Comparison of ENCODE assay signal across 8 cellular contexts in genomic region chr1:247487057-247487456, GRCh38. TPM values are rescaled to one million over a fixed set of nuclear protein-coding genes. Genes with fewer than 3 reads are reported as not detected.
A peak's percentile ranks its signal among the peaks of the same experiment; 100 is the strongest.
DNase-seq lines count a peak whose midpoint lies in the region; ATAC-seq and TF ChIP-seq lines count a peak whose summit lies in the region.

No MANE protein-coding gene starts in this region.

- no peaks in the 10 kb centered on the region for H3K9me3 ChIP-seq in SK-N-SH
- no peaks in the 10 kb centered on the region for H3K9me3 ChIP-seq in liver (ENCODE audit: control insufficient read depth in 4 of 4, low read length in 3 of 4)

- no peak overlapping the region for H3K27ac Mint-ChIP-seq in central memory CD8-positive, alpha-beta T cell (ENCODE audit: low read depth)

- H3K9ac ChIP-seq in SK-N-SH, result no peak overlapping the region
- H3K9ac ChIP-seq in liver (ENCODE audit: low read depth in 1 of 2, low read length in 2 of 2), result no peak overlapping the region

- TF ChIP-seq RAD21 in SK-N-SH (IDR thresholded peaks at IDR 0.05; ENCODE audit: low read length) (peak; percentile 78), liver (IDR thresholded peaks at IDR 0.05) (peak; percentile 72 to 74)

- DNase-seq in DMS53 treated with DMSO at 0.1 percent for 48 hours (lab: John Stamatoyannopoulos, UW; ENCODE audit: unreplicated experiment) (peak; percentile 10), SK-N-SH (peak; percentile 35)
- peak in 1 of 2 donors; percentile 17 for DNase-seq in central memory CD8-positive, alpha-beta T cell (ENCODE audit: low spot score in 2 of 2)

- H4K20me1 ChIP-seq in SK-N-SH (ENCODE audit: insufficient read depth), result no peaks in the 10 kb centered on the region

- peak; percentile 76 for TF ChIP-seq CTCF in SK-N-SH (IDR thresholded peaks at IDR 0.05)
- TF ChIP-seq CTCF in liver (IDR thresholded peaks at IDR 0.05; ENCODE audit: low read depth, low read length, missing input control), result peak; percentile 33

- no peak for TF ChIP-seq EP300 in SK-N-SH (IDR thresholded peaks at IDR 0.05; ENCODE audit: borderline replicate concordance in 1 of 2, low read depth in 1 of 2, low read length in 1 of 2)

- H3K36me3 ChIP-seq in SK-N-SH (replicated peaks in 1 of 2; ENCODE audit: control insufficient read depth in 1 of 2, insufficient read depth in 2 of 2, low read length in 1 of 2) (no peaks in the 10 kb centered on the region), liver (ENCODE audit: control insufficient read depth in 4 of 4, insufficient read depth in 3 of 4, low read depth in 1 of 4, low read length in 3 of 4) (no peaks in the 10 kb centered on the region)

- no peaks in the 10 kb centered on the region for H3K79me2 ChIP-seq in SK-N-SH (ENCODE audit: insufficient read depth)

- POLR2A ChIA-PET in SK-N-SH (lab: Yijun Ruan, JAX), result no interaction called here

- ATAC-seq in GM18909 (IDR thresholded peaks at IDR 0.05; ENCODE audit: poor library complexity, unreplicated experiment) (peak; percentile 81), HG03565 (IDR thresholded peaks at IDR 0.05; ENCODE audit: unreplicated experiment) (peak; percentile 85), GM19467 (IDR thresholded peaks at IDR 0.05; ENCODE audit: unreplicated experiment) (no peak), HG03175 (IDR thresholded peaks at IDR 0.05; ENCODE audit: unreplicated experiment) (no peak)
- ATAC-seq in central memory CD8-positive, alpha-beta T cell (replicated peaks; ENCODE audit: extremely low read depth, poor library complexity, severe bottlenecking), result peak; percentile 46

- H3K4me3 ChIP-seq in SK-N-SH (ENCODE audit: low read depth in 2 of 2, low read length in 1 of 2) (no peak overlapping the region), liver (ENCODE audit: low read depth in 1 of 3, low read length in 3 of 3) (no peak overlapping the region)

- CTCF ChIA-PET in SK-N-SH (lab: Yijun Ruan, JAX), result interaction anchor here (1.1 to 4.9 kb wide), 4 partner anchors 10 to 114 kb away, joined by 3 to 32 read pairs (median 6); no protein-coding TSS in a partner anchor

- no peaks in the 10 kb centered on the region for H3F3A ChIP-seq in SK-N-SH (replicated peaks; ENCODE audit: insufficient read depth)

- H3K9me3 Mint-ChIP-seq in central memory CD8-positive, alpha-beta T cell, result no peaks in the 10 kb centered on the region

- peaks cover 14% of the 10 kb centered on the region for H3K27me3 Mint-ChIP-seq in central memory CD8-positive, alpha-beta T cell

- H3K4me2 ChIP-seq in SK-N-SH, result no peak overlapping the region

- H3K27me3 ChIP-seq in SK-N-SH (ENCODE audit: insufficient read depth), result peaks cover 17% of the 10 kb centered on the region; the same call in 1 of the 2 replicates
- H3K27me3 ChIP-seq in liver (ENCODE audit: control insufficient read depth in 4 of 4, insufficient read depth in 4 of 4, low read length in 3 of 4), result peaks cover 0 to 2% (median 0%) of the 10 kb centered on the region in 4 donors

- peaks cover 2% of the 10 kb centered on the region for H3K36me3 Mint-ChIP-seq in central memory CD8-positive, alpha-beta T cell (ENCODE audit: insufficient read depth)

- H3K4me1 Mint-ChIP-seq in central memory CD8-positive, alpha-beta T cell, result no peaks in the 10 kb centered on the region

- no peaks in the 10 kb centered on the region; a peak in 1 of 4 replicates for H3K4me1 ChIP-seq in SK-N-SH (ENCODE audit: control insufficient read depth in 1 of 2, insufficient read depth in 2 of 2, low read depth in 1 of 2, low read length in 1 of 2)
- H3K4me1 ChIP-seq in liver (ENCODE audit: control insufficient read depth in 4 of 4, insufficient read depth in 4 of 4, low read length in 3 of 4), result no peaks in the 10 kb centered on the region

- H3K4me3 Mint-ChIP-seq in central memory CD8-positive, alpha-beta T cell, result no peak overlapping the region

- no peak overlapping the region for H2AFZ ChIP-seq in SK-N-SH (ENCODE audit: low read depth)

- H3K9me2 ChIP-seq in SK-N-SH, result no peaks in the 10 kb centered on the region

- no peak overlapping the region for H3K27ac ChIP-seq in SK-N-SH (ENCODE audit: low read depth in 2 of 2, low read length in 1 of 2)
- H3K27ac ChIP-seq in liver (ENCODE audit: low read depth in 1 of 2, low read length in 2 of 2), result no peak overlapping the region

TF ChIP-seq in SK-N-SH, 30 proteins besides CTCF, POLR2A, EP300 and RAD21:
- TF ChIP-seq YY1 (IDR thresholded peaks at IDR 0.05; ENCODE audit: low read depth), result no peak
- peak; percentile 59 for TF ChIP-seq SMC3 (IDR thresholded peaks at IDR 0.05; ENCODE audit: low read depth, low read length)

TF ChIP-seq in liver, 16 proteins besides CTCF, POLR2A, EP300 and RAD21:
- no peak for TF ChIP-seq ZBTB33 (IDR thresholded peaks at IDR 0.05)
- no peak for TF ChIP-seq MAX (IDR thresholded peaks at IDR 0.05)
- no peak for TF ChIP-seq TAF1 (conservative IDR thresholded peaks at IDR 0.05)
- no peak for TF ChIP-seq ATF3 (IDR thresholded peaks at IDR 0.05)
- TF ChIP-seq RXRA (IDR thresholded peaks at IDR 0.05), result no peak
- TF ChIP-seq EGR1 (IDR thresholded peaks at IDR 0.05; ENCODE audit: low read depth in 2 of 2), result no peak
- no peak for TF ChIP-seq YY1 (IDR thresholded peaks at IDR 0.05)
TF ChIP-seq in liver: peak in this region for 0.

RNA-seq across cellular contexts. Expression of gene OR2B11, which starts 29.2 kb away (rescaled TPM):
- polyA plus RNA-seq in SK-N-SH (2012; rRNA removed) (not detected in 2 replicates), liver (not detected)
- polyA plus RNA-seq in SK-N-SH (2012; cell fraction: cytosol; rRNA removed), result not detected in 2 replicates
- not detected in 2 replicates for polyA plus RNA-seq in SK-N-SH (2012; cell fraction: nucleus; rRNA removed)
- not detected for total RNA-seq in liver

RNA-seq across cellular contexts. Expression of gene OR2C3, which starts 49.2 kb away (rescaled TPM):
- not detected in 2 replicates for polyA plus RNA-seq in SK-N-SH (2012; rRNA removed)
- polyA plus RNA-seq in SK-N-SH (2012; cell fraction: cytosol; rRNA removed), result not detected in 2 replicates
- not detected in 2 replicates for polyA plus RNA-seq in SK-N-SH (2012; cell fraction: nucleus; rRNA removed)
- under 1 TPM in 1 of 2 donors, not detected in 1; 0.05 TPM for total RNA-seq in liver
- polyA plus RNA-seq in liver, result not detected

Comparison
In these comparisons a context has a peak if more than half of its experiments do, and no peak if none do; other contexts are left out.
1. ATAC-seq: peak in GM18909 (single experiment), HG03565 (single experiment) and central memory CD8-positive, alpha-beta T cell (single experiment); none in GM19467 (single experiment) and HG03175 (single experiment).